In genomic region chr15:31330111-31330785, GRCh38 we compare ENCODE assay signal across 1 cellular context.
TF ChIP-seq lines count a peak whose summit lies in the region.

No MANE protein-coding gene starts in this region.

TF ChIP-seq in WTC11, 78 proteins besides CTCF, POLR2A, EP300 and RAD21 (continued from another document):
- TF ChIP-seq FOXJ3 (CRISPR knock-in tag; IDR thresholded peaks at IDR 0.05; ENCODE audit: borderline replicate concordance): no peak
